3 cellular contexts compared by ENCODE assay signal in genomic region chr18:25409971-25410370, GRCh38.
"Had no signal": no experiment of that assay in that cellular context is flagged by ENCODE, and none has a peak within 500 bp of the region (broad histone marks: within the 10 kb centered on the region; RNA-seq: fewer than 3 reads in every experiment).

No MANE protein-coding gene starts in this region.

- DNase-seq: GDM1, GF-D8 had no signal

- H3K4me3 ChIP-seq: GM12878 had no signal

- ATAC-seq: GM12878 had no signal
